8 cellular contexts compared by ENCODE assay signal in the genomic region with DNA sequence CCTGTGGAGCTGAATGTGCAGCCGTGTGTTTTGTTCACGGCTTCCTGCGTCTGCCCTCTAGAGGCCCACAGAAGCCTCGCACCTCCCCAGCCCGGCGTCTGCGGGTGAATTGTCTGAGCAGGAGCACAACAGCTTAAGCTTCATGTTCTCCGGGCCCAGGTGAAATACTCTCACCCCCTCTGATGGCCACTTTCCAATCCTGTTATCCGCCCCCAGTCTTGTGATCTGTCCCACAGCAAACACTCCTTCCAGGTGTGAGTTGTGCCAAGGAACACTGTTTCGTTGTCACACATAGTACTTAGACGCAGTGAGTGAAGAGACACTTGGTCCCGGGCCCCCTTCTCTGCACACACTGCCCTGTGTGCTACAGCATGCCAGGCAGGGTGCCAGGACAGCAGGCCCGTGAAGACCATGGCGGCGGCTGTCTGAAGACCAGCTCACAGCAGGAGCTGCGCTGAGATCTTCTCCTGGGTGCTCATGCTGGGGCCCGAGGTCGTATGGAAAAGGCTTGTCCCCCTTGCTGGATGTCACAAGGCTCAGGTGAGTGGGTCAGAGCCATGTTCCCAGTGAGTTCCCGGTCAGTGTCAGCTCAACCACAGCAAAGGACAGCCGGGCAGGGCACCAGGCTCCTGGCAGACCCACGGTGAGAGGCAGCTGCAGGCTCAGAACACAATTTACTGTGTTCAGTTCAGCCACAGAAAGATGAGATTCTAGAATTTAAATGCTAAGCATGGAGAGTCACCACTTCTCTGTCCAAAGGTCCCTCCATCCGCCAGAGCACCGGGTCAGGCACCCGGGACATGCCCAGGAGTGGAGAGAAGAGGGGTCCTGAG. TPM values are rescaled to one million over a fixed set of nuclear protein-coding genes. Genes with fewer than 3 reads are reported as not detected.
DNase-seq lines count a peak whose midpoint lies in the region; ATAC-seq and TF ChIP-seq lines count a peak whose summit lies in the region.

No MANE protein-coding gene starts in this region.

- H3K27me3 Mint-ChIP-seq in activated T-cell treated with anti-CD3 and anti-CD28 coated beads, Interleukin-2, amount 50 U/mL, for 72 hours (ENCODE audit: low read depth), result peaks cover 24% of the 10 kb centered on the region

- peak; percentile 59 for TF ChIP-seq CTCF in GM10266 (IDR thresholded peaks at IDR 0.05; ENCODE audit: control insufficient read depth, insufficient read depth, low read depth, missing control alignments)

- ATAC-seq in HG03521 (IDR thresholded peaks at IDR 0.05; ENCODE audit: unreplicated experiment) (peak; percentile 73), HG02763 (IDR thresholded peaks at IDR 0.05; ENCODE audit: unreplicated experiment) (no peak)
- ATAC-seq in activated T-cell treated with anti-CD3 and anti-CD28 coated beads, Interleukin-2, amount 50 U/mL, for 72 hours (replicated peaks in 1 of 2), result peak; percentile 50 to 53

- DNase-seq in GM10266 (ENCODE audit: extremely low spot score) (no peak), NCI-H774 (lab: John Stamatoyannopoulos, UW) (peak; percentile 76), globus pallidus (ENCODE audit: low spot score) (peak; percentile 39), pons (ENCODE audit: low spot score) (peak; percentile 64)
- DNase-seq in activated T-cell treated with anti-CD3 and anti-CD28 coated beads, Interleukin-2, amount 50 U/mL, for 72 hours, result peak; percentile 31 to 46
- no peak for DNase-seq in activated CD4-positive, CD25-positive, alpha-beta regulatory T cell treated with anti-CD3 and anti-CD28 coated beads, Interleukin-2, amount 50 U/mL, for 72 hours

- peaks cover 7% of the 10 kb centered on the region for H3K4me1 Mint-ChIP-seq in activated T-cell treated with anti-CD3 and anti-CD28 coated beads, Interleukin-2, amount 50 U/mL, for 72 hours (ENCODE audit: low read depth)

- peaks cover 0 to 4% of the 10 kb centered on the region in 2 donors for H3K9me3 Mint-ChIP-seq in activated T-cell treated with anti-CD3 and anti-CD28 coated beads, Interleukin-2, amount 50 U/mL, for 72 hours

- no peak overlapping the region for H3K27ac Mint-ChIP-seq in activated T-cell treated with anti-CD3 and anti-CD28 coated beads, Interleukin-2, amount 50 U/mL, for 72 hours

- H3K4me3 Mint-ChIP-seq in activated T-cell treated with anti-CD3 and anti-CD28 coated beads, Interleukin-2, amount 50 U/mL, for 72 hours, result no peak overlapping the region

- H3K36me3 Mint-ChIP-seq in activated T-cell treated with anti-CD3 and anti-CD28 coated beads, Interleukin-2, amount 50 U/mL, for 72 hours (ENCODE audit: insufficient read depth in 2 of 2), result peaks cover 4 to 6% of the 10 kb centered on the region in 2 donors

RNA-seq across cellular contexts. Expression of a gene that starts 6.8 kb away (rescaled TPM):
- 1 to 10 TPM in 1 of 2 donors, under 1 TPM in 1; 0.25 to 1.8 TPM for total RNA-seq in activated T-cell treated with anti-CD3 and anti-CD28 coated beads, Interleukin-2, amount 50 U/mL, for 72 hours

Comparison
In these comparisons a context has a peak if more than half of its experiments do, and no peak if none do; other contexts are left out.
1. DNase-seq: peak in NCI-H774 (single experiment), activated T-cell treated with anti-CD3 and anti-CD28 coated beads, Interleukin-2, amount 50 U/mL, for 72 hours (2 of 2), globus pallidus (single experiment) and pons (single experiment); none in GM10266 (single experiment) and activated CD4-positive, CD25-positive, alpha-beta regulatory T cell treated with anti-CD3 and anti-CD28 coated beads, Interleukin-2, amount 50 U/mL, for 72 hours (single experiment).